Comparison of ENCODE assay signal across 22 cellular contexts in genomic region chr15:83299462-83299861, GRCh38. TPM values are rescaled to one million over a fixed set of nuclear protein-coding genes. Genes with fewer than 3 reads are reported as not detected.
"Had no signal": no experiment of that assay in that cellular context is flagged by ENCODE, and none has a peak within 500 bp of the region (broad histone marks: within the 10 kb centered on the region; RNA-seq: fewer than 3 reads in every experiment).

No MANE protein-coding gene starts in this region.

- H3K4me1 ChIP-seq: adrenal gland, gastroesophageal sphincter, heart right ventricle, tibial nerve, uterus had no signal

- H3K9me3 ChIP-seq: adrenal gland, tibial nerve, uterus had no signal

- H3K36me3 ChIP-seq: adrenal gland, cardiac muscle cell, gastroesophageal sphincter, heart right ventricle, tibial nerve, uterus had no signal

- H3K4me1 Mint-ChIP-seq: activated naive CD4-positive, alpha-beta T cell treated with anti-CD3 and anti-CD28 coated beads, Interleukin-2, amount 50 U/mL, for 24 hours; memory B cell; stimulated activated naive B cell treated with anti-CD40 and anti-IgM and Interleukin-4, amounts not matched to agents 10 μg/mL and 1 μg/mL and 100 μg/mL, for 72 hours had no signal

- DNase-seq: activated CD4-positive, alpha-beta T cell treated with anti-CD3 and anti-CD28 coated beads for 4 hours; activated CD8-positive, alpha-beta memory T cell treated with anti-CD3 and anti-CD28 coated beads, Interleukin-2, amount 50 U/mL, for 4 hours; activated CD8-positive, alpha-beta T cell treated with anti-CD3 and anti-CD28 coated beads for 36 hours; activated effector memory CD4-positive, alpha-beta T cell treated with anti-CD3 and anti-CD28 coated beads, Interleukin-2, amount 50 U/mL, for 16 hours; activated T-cell treated with anti-CD3 and anti-CD28 coated beads, Interleukin-2, amount 50 U/mL, for 48 hours; adrenal gland; dorsolateral prefrontal cortex; erythroblast; heart right ventricle; occipital lobe; stimulated activated CD4-positive, alpha-beta T cell treated with anti-CD3 and anti-CD28 coated beads, Interleukin-15, amount 100 ng/mL, for 24 hours; stimulated activated CD4-positive, alpha-beta T cell treated with anti-CD3 and anti-CD28 coated beads, Interleukin-4, amount 100 ng/mL, for 1 hour; stimulated activated naive B cell treated with anti-CD40 and anti-IgM and Interleukin-4, amounts not matched to agents 10 μg/mL and 1 μg/mL and 100 μg/mL, for 72 hours; uterus had no signal

- H3K27ac Mint-ChIP-seq: activated CD8-positive, alpha-beta T cell treated with anti-CD3 and anti-CD28 coated beads for 36 hours; activated naive CD4-positive, alpha-beta T cell treated with anti-CD3 and anti-CD28 coated beads, Interleukin-2, amount 50 U/mL, for 24 hours; memory B cell; natural killer cell treated with Interleukin-12 subunit alpha and Interleukin-12 subunit beta and Interleukin-15 and Interleukin-18, amount 100 ng/mL, for 72 hours; stimulated activated naive B cell treated with anti-CD40 and anti-IgM and Interleukin-4, amounts not matched to agents 10 μg/mL and 1 μg/mL and 100 μg/mL, for 72 hours had no signal

- H3K36me3 Mint-ChIP-seq: memory B cell; natural killer cell treated with Interleukin-12 subunit alpha and Interleukin-12 subunit beta and Interleukin-15 and Interleukin-18, amount 100 ng/mL, for 72 hours; stimulated activated naive B cell treated with anti-CD40 and anti-IgM and Interleukin-4, amounts not matched to agents 10 μg/mL and 1 μg/mL and 100 μg/mL, for 72 hours had no signal

- H3K27me3 ChIP-seq: cardiac muscle cell had no signal

- H3K4me3 ChIP-seq: adrenal gland, cardiac muscle cell, dorsolateral prefrontal cortex, gastroesophageal sphincter, heart right ventricle, skin epidermis, tibial nerve, uterus had no signal

- H3K27ac ChIP-seq: adrenal gland, cardiac muscle cell, dorsolateral prefrontal cortex, gastroesophageal sphincter, heart right ventricle, skin epidermis, tibial nerve, uterus had no signal

- H3K9me3 Mint-ChIP-seq: activated CD8-positive, alpha-beta T cell treated with anti-CD3 and anti-CD28 coated beads for 36 hours; activated naive CD4-positive, alpha-beta T cell treated with anti-CD3 and anti-CD28 coated beads, Interleukin-2, amount 50 U/mL, for 24 hours; natural killer cell treated with Interleukin-12 subunit alpha and Interleukin-12 subunit beta and Interleukin-15 and Interleukin-18, amount 100 ng/mL, for 72 hours; stimulated activated naive B cell treated with anti-CD40 and anti-IgM and Interleukin-4, amounts not matched to agents 10 μg/mL and 1 μg/mL and 100 μg/mL, for 72 hours had no signal

- H3K4me3 Mint-ChIP-seq: activated CD8-positive, alpha-beta T cell treated with anti-CD3 and anti-CD28 coated beads for 36 hours; activated naive CD4-positive, alpha-beta T cell treated with anti-CD3 and anti-CD28 coated beads, Interleukin-2, amount 50 U/mL, for 24 hours; memory B cell; natural killer cell treated with Interleukin-12 subunit alpha and Interleukin-12 subunit beta and Interleukin-15 and Interleukin-18, amount 100 ng/mL, for 72 hours; stimulated activated naive B cell treated with anti-CD40 and anti-IgM and Interleukin-4, amounts not matched to agents 10 μg/mL and 1 μg/mL and 100 μg/mL, for 72 hours had no signal

- ATAC-seq: activated CD8-positive, alpha-beta T cell treated with anti-CD3 and anti-CD28 coated beads for 36 hours; gastroesophageal sphincter; left lobe of liver; natural killer cell treated with Interleukin-12 subunit alpha and Interleukin-12 subunit beta and Interleukin-15 and Interleukin-18, amount 100 ng/mL, for 72 hours; stimulated activated naive B cell treated with anti-CD40 and anti-IgM and Interleukin-4, amounts not matched to agents 10 μg/mL and 1 μg/mL and 100 μg/mL, for 72 hours had no signal

RNA-seq across cellular contexts. Expression of gene BNC1, which starts 15.0 kb away (rescaled TPM):
- total RNA-seq: activated CD8-positive, alpha-beta T cell treated with anti-CD3 and anti-CD28 coated beads for 36 hours; natural killer cell treated with Interleukin-12 subunit alpha and Interleukin-12 subunit beta and Interleukin-15 and Interleukin-18, amount 100 ng/mL, for 72 hours had no signal
